In the genomic region with DNA sequence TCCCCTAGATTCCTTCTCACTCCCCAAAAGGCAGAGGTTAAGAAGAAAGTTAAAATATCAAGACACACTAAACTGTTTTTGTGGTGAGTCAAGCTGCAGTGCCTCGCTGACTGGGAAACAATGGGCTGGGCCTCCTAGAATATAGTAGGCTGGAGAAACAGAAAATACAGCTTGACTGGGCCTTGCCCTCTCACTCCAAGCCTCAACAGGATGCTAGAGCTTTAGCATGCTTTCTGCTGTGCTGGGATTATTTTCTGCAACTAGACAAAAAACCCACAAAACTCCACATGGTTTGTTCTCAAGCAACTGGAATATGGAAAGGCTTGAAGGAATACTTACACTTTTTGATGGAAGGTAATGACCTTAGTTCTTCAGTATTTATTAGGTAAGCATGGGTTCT, we compare ENCODE assay signal across 8 cellular contexts. TPM values are rescaled to one million over a fixed set of nuclear protein-coding genes. Genes with fewer than 3 reads are reported as not detected.
DNase-seq lines count a peak whose midpoint lies in the region; ATAC-seq and TF ChIP-seq lines count a peak whose summit lies in the region.

No MANE protein-coding gene starts in this region.

- no peak for TF ChIP-seq POLR2A in sigmoid colon (IDR thresholded peaks at IDR 0.05)

- peak overlapping the region; percentile 3 for H3K27ac Mint-ChIP-seq in activated CD4-positive, alpha-beta memory T cell treated with anti-CD3 and anti-CD28 coated beads for 36 hours

- in situ Hi-C loops in GM23248 (cut with MboI) = no loop called here
- in situ Hi-C loops in GM13976 (cut with MboI; ENCODE audit: low sequenced_read_pairs, unreplicated experiment) = no loop called here

- no peak overlapping the region for H3K4me3 Mint-ChIP-seq in activated CD4-positive, alpha-beta memory T cell treated with anti-CD3 and anti-CD28 coated beads for 36 hours

- peaks cover 94% of the 10 kb centered on the region for H3K79me2 ChIP-seq in GM23248 (ENCODE audit: insufficient read depth)

- no peak for TF ChIP-seq EP300 in sigmoid colon (IDR thresholded peaks at IDR 0.05)

- H3K9me2 ChIP-seq in GM23248 (ENCODE audit: insufficient read depth) = no peaks in the 10 kb centered on the region

- peaks cover 59% of the 10 kb centered on the region for H3K4me1 Mint-ChIP-seq in activated CD4-positive, alpha-beta memory T cell treated with anti-CD3 and anti-CD28 coated beads for 36 hours (ENCODE audit: low read depth)

- H2AFZ ChIP-seq in GM23248 = no peak overlapping the region

- DNase-seq in GM23248 (peak; percentile 87), right atrium auricular region (ENCODE audit: low spot score) (no peak), sigmoid colon (no peak), NCI-H345 (lab: John Stamatoyannopoulos, UW) (no peak), GM13976 (ENCODE audit: low spot score) (no peak), NCI-H2227 treated with DMSO at 0.1 percent for 48 hours (lab: John Stamatoyannopoulos, UW) (no peak)
- peak; percentile 27 for DNase-seq in activated CD4-positive, alpha-beta memory T cell treated with anti-CD3 and anti-CD28 coated beads for 36 hours

- ATAC-seq in GM18868 (IDR thresholded peaks at IDR 0.05; ENCODE audit: unreplicated experiment) = no peak

- peak overlapping the region; percentile 9 for H3K9ac ChIP-seq in GM23248

- peak overlapping the region; percentile 48 for H3K4me2 ChIP-seq in GM23248 (ENCODE audit: unreplicated experiment)

- H3K27ac ChIP-seq in GM23248 (peak overlapping the region; percentile 67), right atrium auricular region (peak overlapping the region; percentile 81 to 83), sigmoid colon (peak overlapping the region; percentile 81 to 90 (median 86))

- TF ChIP-seq CTCF in right atrium auricular region (IDR thresholded peaks at IDR 0.05) (no peak), sigmoid colon (IDR thresholded peaks at IDR 0.05) (no peak), GM13976 (IDR thresholded peaks at IDR 0.05; ENCODE audit: borderline replicate concordance, control extremely low read depth, extremely low read depth, insufficient read depth, missing control alignments) (no peak)

- H3K36me3 ChIP-seq in GM23248 (ENCODE audit: low read depth) = no peaks in the 10 kb centered on the region
- no peaks in the 10 kb centered on the region for H3K36me3 ChIP-seq in right atrium auricular region
- H3K36me3 ChIP-seq in sigmoid colon = no peaks in the 10 kb centered on the region

- H3K9me3 ChIP-seq in GM23248 (ENCODE audit: low read depth) = no peaks in the 10 kb centered on the region
- H3K9me3 ChIP-seq in right atrium auricular region = no peaks in the 10 kb centered on the region
- H3K9me3 ChIP-seq in sigmoid colon = no peaks in the 10 kb centered on the region

- no peaks in the 10 kb centered on the region for H3K9me3 Mint-ChIP-seq in activated CD4-positive, alpha-beta memory T cell treated with anti-CD3 and anti-CD28 coated beads for 36 hours

- H3K4me3 ChIP-seq in GM23248 (peak overlapping the region; percentile 20), right atrium auricular region (no peak overlapping the region), sigmoid colon (no peak overlapping the region)

- intact Hi-C loops in activated CD4-positive, alpha-beta memory T cell treated with anti-CD3 and anti-CD28 coated beads for 36 hours (cut with micrococcal nuclease) = no loop called here
- intact Hi-C loops in sigmoid colon (cut with DNase I) = loop anchor here (2.0 kb wide), 1 partner anchor 22 kb away; no protein-coding TSS in a partner anchor

- peaks cover 17% of the 10 kb centered on the region; the same call in 1 of the 2 replicates for H4K20me1 ChIP-seq in GM23248 (ENCODE audit: insufficient read depth)

- H3K4me1 ChIP-seq in GM23248 (ENCODE audit: insufficient read depth) = peaks cover 77% of the 10 kb centered on the region
- H3K4me1 ChIP-seq in right atrium auricular region = peaks cover 0 to 98% of the 10 kb centered on the region in 2 donors
- H3K4me1 ChIP-seq in sigmoid colon = peaks cover 2 to 98% (median 96%) of the 10 kb centered on the region in 4 donors

- no peaks in the 10 kb centered on the region for H3K27me3 Mint-ChIP-seq in activated CD4-positive, alpha-beta memory T cell treated with anti-CD3 and anti-CD28 coated beads for 36 hours

- WGBS in GM23248 (ENCODE audit: low coverage in 1 of 2, low lambda C conversion rate in 2 of 2, missing lambda C conversion rate in 2 of 2), 2 experiments = 0% methylated on average over 1 of the region's 1 CpG
- WGBS in sigmoid colon, 2 donors = 18 to 19% methylated on average over 1 of the region's 1 CpG

- POLR2A ChIA-PET in activated CD4-positive, alpha-beta memory T cell treated with anti-CD3 and anti-CD28 coated beads for 36 hours (lab: Charles Lee) = interaction anchor here (1.2 kb wide), 1 partner anchor 9 kb away, joined by 3 read pairs; no protein-coding TSS in a partner anchor

- H3K27me3 ChIP-seq in GM23248 (replicated peaks; ENCODE audit: insufficient read depth) (no peaks in the 10 kb centered on the region), right atrium auricular region (no peaks in the 10 kb centered on the region), sigmoid colon (no peaks in the 10 kb centered on the region)

- peaks cover 2% of the 10 kb centered on the region for H3K36me3 Mint-ChIP-seq in activated CD4-positive, alpha-beta memory T cell treated with anti-CD3 and anti-CD28 coated beads for 36 hours

- peaks cover 62% of the 10 kb centered on the region for H3F3A ChIP-seq in GM23248 (ENCODE audit: insufficient read depth)

- CTCF ChIA-PET in activated CD4-positive, alpha-beta memory T cell treated with anti-CD3 and anti-CD28 coated beads for 36 hours (lab: Charles Lee) = no interaction called here

RNA-seq across cellular contexts. Expression of gene FOXO3, which starts 27.9 kb away (rescaled TPM):
- total RNA-seq in GM23248 (2014; rRNA removed; shearing (Covaris generic)) = 35.7 and 36.6 TPM in 2 replicates
- 17.9 and 19.7 TPM in 2 replicates for polyA plus RNA-seq in GM23248 (2016; fragmentation: Nextera tagmentation; extraction: Ambion mirVana)
- 1 to 10 TPM; 5.4 to 6.5 TPM for total RNA-seq in activated CD4-positive, alpha-beta memory T cell treated with anti-CD3 and anti-CD28 coated beads for 36 hours
- total RNA-seq in right atrium auricular region = 10 to 100 TPM; 54.5 to 60.9 TPM
- total RNA-seq in sigmoid colon = 10 to 100 TPM; 66.4 to 84.7 (median 78.8) TPM
- polyA plus RNA-seq in sigmoid colon = 10 to 100 TPM; 13.8 to 22.9 (median 19.7) TPM

Comparison
In these comparisons a context has a peak if more than half of its experiments do, and no peak if none do; other contexts are left out.
1. DNase-seq: peak in GM23248 (single experiment) and activated CD4-positive, alpha-beta memory T cell treated with anti-CD3 and anti-CD28 coated beads for 36 hours (single experiment); none in right atrium auricular region (single experiment), sigmoid colon (single experiment), NCI-H345 (single experiment), GM13976 (single experiment) and NCI-H2227 treated with DMSO at 0.1 percent for 48 hours (single experiment).
2. Peak in every context shown above with its lines, with median percentiles within 50 percentile points of each other: H3K27ac ChIP-seq.